In the genomic region with DNA sequence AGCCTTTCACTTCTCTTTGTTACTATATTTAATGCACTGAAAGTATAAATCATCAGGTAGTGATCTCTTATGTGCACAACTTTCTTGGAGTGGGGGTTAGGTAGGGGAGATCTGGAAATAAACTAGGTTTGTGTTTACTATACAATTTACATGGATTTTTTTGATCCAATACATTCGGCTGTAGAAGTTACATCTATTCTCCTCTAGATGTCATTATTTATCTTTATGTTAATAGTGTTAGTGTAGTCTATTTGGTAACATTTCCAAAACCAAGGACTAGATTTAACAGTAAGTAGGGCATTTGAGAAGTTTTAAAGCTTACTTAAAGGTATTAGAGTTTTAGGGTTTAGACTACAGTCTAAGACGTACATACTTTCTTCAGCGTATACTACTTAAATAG, we compare ENCODE assay signal across 8 cellular contexts.
DNase-seq lines count a peak whose midpoint lies in the region; ATAC-seq and TF ChIP-seq lines count a peak whose summit lies in the region.

No MANE protein-coding gene starts in this region.

- no peak overlapping the region for H3K27ac ChIP-seq in RWPE1
- no peak overlapping the region for H3K27ac ChIP-seq in brain microvascular endothelial cell

- H3K36me3 ChIP-seq in brain microvascular endothelial cell (replicated peaks): peaks cover 13% of the 10 kb centered on the region

- peak; percentile 17 for TF ChIP-seq CTCF in AG09309 (IDR thresholded peaks at IDR 0.05; ENCODE audit: control insufficient read depth, insufficient read depth, low read depth, low read length, missing control alignments)
- TF ChIP-seq CTCF in GM13977 (IDR thresholded peaks at IDR 0.05; ENCODE audit: extremely low read depth, insufficient read depth, missing control alignments): peak; percentile 47
- peak; percentile 59 for TF ChIP-seq CTCF in RWPE1 (conservative IDR thresholded peaks at IDR 0.05; ENCODE audit: low read depth)
- TF ChIP-seq CTCF in foreskin fibroblast (IDR thresholded peaks at IDR 0.05; ENCODE audit: low read depth, low read length): peak; percentile 18
- TF ChIP-seq CTCF in brain microvascular endothelial cell (IDR thresholded peaks at IDR 0.05; ENCODE audit: low read depth, low read length, missing control alignments): no peak

- no peak for DNase-seq in AG09309 (ENCODE audit: low read depth)
- DNase-seq in GM13977 (ENCODE audit: low spot score): peak; percentile 31
- peak; percentile 13 for DNase-seq in RWPE1 (ENCODE audit: low spot score)
- DNase-seq in foreskin fibroblast: peak in 1 of 2 donors; percentile 37
- DNase-seq in LoVo (ENCODE audit: low spot score): no peak
- DNase-seq in GOT3 (lab: John Stamatoyannopoulos, UW): no peak
- no peak for DNase-seq in brain microvascular endothelial cell

- H3K4me3 ChIP-seq in AG09309 (ENCODE audit: control insufficient read depth, low read depth, low read length): no peak overlapping the region
- no peak overlapping the region for H3K4me3 ChIP-seq in foreskin fibroblast (ENCODE audit: low read depth in 1 of 2, low read length in 2 of 2)
- no peak overlapping the region for H3K4me3 ChIP-seq in brain microvascular endothelial cell (ENCODE audit: low read depth, low read length)

- no peak for ATAC-seq in GM18511 (IDR thresholded peaks at IDR 0.05; ENCODE audit: unreplicated experiment)

- CTCF ChIA-PET in RWPE1 (lab: Yijun Ruan, JAX): interaction anchor here (0.7 to 1.5 kb wide), 2 partner anchors 78 to 96 kb away, joined by 4 to 7 read pairs; no protein-coding TSS in a partner anchor

- POLR2A ChIA-PET in RWPE1 (lab: Yijun Ruan, JAX; ENCODE audit: low non-redundant PET): no interaction called here

- no peaks in the 10 kb centered on the region for H3K27me3 ChIP-seq in brain microvascular endothelial cell (replicated peaks)

- in situ Hi-C loops in GM13977 (cut with MboI; ENCODE audit: low pct_unique_long_range_greater_than_20kb, low sequenced_read_pairs, unreplicated experiment): loop anchor here (5.0 kb wide), 1 partner anchor 94 kb away; no protein-coding TSS in a partner anchor
- in situ Hi-C loops in brain microvascular endothelial cell (cut with HindIII; ENCODE audit: low pct_ligation_motif_present, low sequenced_read_pairs): no loop called here

Comparison
In these comparisons a context has a peak if more than half of its experiments do, and no peak if none do; other contexts are left out.
1. DNase-seq: peak in GM13977 (single experiment) and RWPE1 (single experiment); none in AG09309 (single experiment), LoVo (single experiment), GOT3 (single experiment) and brain microvascular endothelial cell (single experiment).